Comparison of ENCODE assay signal across 16 cellular contexts in the genomic region with DNA sequence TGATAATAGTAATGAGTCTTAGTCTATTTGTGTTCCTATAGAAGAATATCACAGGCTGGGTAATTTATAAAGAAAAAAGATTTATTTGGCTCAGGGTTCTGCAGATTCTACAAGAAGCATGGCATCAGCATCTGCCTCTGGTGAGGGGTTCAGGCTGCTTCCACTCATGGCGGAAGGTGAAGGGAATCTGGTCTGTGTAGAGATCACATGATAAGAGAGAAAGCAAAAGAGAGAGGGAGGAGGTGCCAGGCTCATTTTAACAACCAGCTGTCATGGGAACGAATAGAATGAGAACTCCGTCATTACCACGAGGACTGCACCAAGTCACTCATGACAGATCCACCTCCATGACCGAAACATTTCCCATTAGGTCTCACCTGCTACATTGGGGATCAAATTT.
"Had no signal": no experiment of that assay in that cellular context is flagged by ENCODE, and none has a peak within 500 bp of the region (broad histone marks: within the 10 kb centered on the region; RNA-seq: fewer than 3 reads in every experiment).

No MANE protein-coding gene starts in this region.

- H3K27ac ChIP-seq: heart left ventricle, neutrophil, spleen, tibial artery, upper lobe of left lung, uterus had no signal

- DNase-seq: dorsolateral prefrontal cortex; effector CD8-positive, alpha-beta T cell; foreskin melanocyte; heart left ventricle; hippocampal formation; left colon; mucosa of descending colon; naive thymus-derived CD8-positive, alpha-beta T cell; spleen; stimulated activated CD4-positive, alpha-beta T cell treated with anti-CD3 and anti-CD28 coated beads, Interleukin-15, amount 100 ng/mL, for 24 hours; stimulated activated CD4-positive, alpha-beta T cell treated with anti-CD3 and anti-CD28 coated beads, Interleukin-1b, Interleukin-23, amount 100 ng/mL, for 48 hours; stimulated activated CD4-positive, alpha-beta T cell treated with anti-CD3 and anti-CD28 coated beads, Interleukin-4, amount 100 ng/mL, for 24 hours; tibial artery; upper lobe of left lung; uterus had no signal

- H3K36me3 ChIP-seq: heart left ventricle, neutrophil, spleen, tibial artery, upper lobe of left lung, uterus had no signal

- H3K4me3 ChIP-seq: dorsolateral prefrontal cortex, heart left ventricle, mucosa of descending colon, spleen, tibial artery, upper lobe of left lung, uterus had no signal

- H3K4me1 ChIP-seq: heart left ventricle, spleen, tibial artery, upper lobe of left lung, uterus had no signal

- H3K27me3 ChIP-seq: dorsolateral prefrontal cortex, heart left ventricle, neutrophil, spleen, tibial artery, upper lobe of left lung, uterus had no signal
